Comparison of ENCODE assay signal across 21 cellular contexts in genomic region chr15:60993008-60993407, GRCh38.
A peak's percentile ranks its signal among the peaks of the same experiment; 100 is the strongest.
DNase-seq lines count a peak whose midpoint lies in the region; ATAC-seq and TF ChIP-seq lines count a peak whose summit lies in the region.
"Had no signal": no experiment of that assay in that cellular context is flagged by ENCODE, and none has a peak within 500 bp of the region (broad histone marks: within the 10 kb centered on the region; RNA-seq: fewer than 3 reads in every experiment).

No MANE protein-coding gene starts in this region.

- H3K4ac ChIP-seq in mesendoderm (ENCODE audit: low read depth, low read length), result no peak overlapping the region

- H3K4me1 ChIP-seq in mesendoderm (ENCODE audit: control insufficient read depth, low read depth, low read length), result no peaks in the 10 kb centered on the region

- no peak for ATAC-seq in GM21360 (IDR thresholded peaks at IDR 0.05; ENCODE audit: unreplicated experiment)
- ATAC-seq: body of pancreas; stimulated activated naive B cell treated with anti-CD40 and anti-IgM and Interleukin-4, amounts not matched to agents 10 μg/mL and 1 μg/mL and 100 μg/mL, for 72 hours had no signal

- no peak overlapping the region for H3K56ac ChIP-seq in mesendoderm (ENCODE audit: low read length)

- H4K5ac ChIP-seq in mesendoderm (ENCODE audit: low read length), result no peak overlapping the region

- H4K8ac ChIP-seq in mesendoderm (ENCODE audit: low read depth, low read length), result no peak overlapping the region

- no peak overlapping the region for H2BK120ac ChIP-seq in mesendoderm (ENCODE audit: low read depth, low read length)

- TF ChIP-seq CTCF in choroid plexus epithelial cell (conservative IDR thresholded peaks at IDR 0.05; ENCODE audit: low read depth, low read length), result no peak

- H2BK5ac ChIP-seq in mesendoderm (ENCODE audit: low read length), result no peak overlapping the region

- H3K9ac ChIP-seq in mesendoderm (ENCODE audit: low read length), result no peak overlapping the region
- H3K9ac ChIP-seq: BLaER1 had no signal

- H3K79me2 ChIP-seq in mesendoderm (ENCODE audit: control insufficient read depth, insufficient read depth, low read length), result no peaks in the 10 kb centered on the region

- DNase-seq in EH (ENCODE audit: low read depth) (peak; percentile 84), NCI-H226 (peak; percentile 26), choroid plexus epithelial cell (ENCODE audit: low read depth) (peak; percentile 87), mesendoderm (peak; percentile 54), C1 segment of cervical spinal cord (lab: John Stamatoyannopoulos, UW) (no peak), ureter (ENCODE audit: low spot score) (no peak)
- DNase-seq in stimulated activated CD4-positive, alpha-beta T cell treated with anti-CD3 and anti-CD28 coated beads, Interleukin-2, amount 100 ng/mL, for 24 hours, result no peak
- DNase-seq: activated naive CD4-positive, alpha-beta T cell treated with anti-CD3 and anti-CD28 coated beads for 36 hours; body of pancreas; glutamatergic neuron; GOT3; Kasumi-1; left ventricle myocardium inferior; NCI-H1105 treated with DMSO at 0.1 percent for 48 hours; NCI-H2107; NCI-H510A treated with DMSO at 0.1 percent for 48 hours; stimulated activated naive B cell treated with anti-CD40 and anti-IgM and Interleukin-4, amounts not matched to agents 10 μg/mL and 1 μg/mL and 100 μg/mL, for 72 hours; thyroid gland had no signal

- H2BK15ac ChIP-seq in mesendoderm (replicated peaks; ENCODE audit: low read depth), result no peak overlapping the region

- H3K27ac ChIP-seq in mesendoderm (ENCODE audit: low read depth, low read length), result no peak overlapping the region
- H3K27ac ChIP-seq: BLaER1, body of pancreas, left ventricle myocardium inferior, right atrium auricular region, thyroid gland had no signal

- H3K27me3 ChIP-seq in mesendoderm (ENCODE audit: insufficient read depth, low read length, poor library complexity), result no peaks in the 10 kb centered on the region
- H3K27me3 ChIP-seq: BLaER1, body of pancreas, right atrium auricular region, thyroid gland had no signal

- no peak overlapping the region for H2AK5ac ChIP-seq in mesendoderm (ENCODE audit: low read length)

- no peak overlapping the region for H3K4me2 ChIP-seq in mesendoderm (ENCODE audit: low read length)
- H3K4me2 ChIP-seq: BLaER1 had no signal

- H3K79me1 ChIP-seq in mesendoderm (ENCODE audit: low read length), result no peaks in the 10 kb centered on the region

- H3K4me3 ChIP-seq in choroid plexus epithelial cell (ENCODE audit: low read depth, low read length), result no peak overlapping the region
- no peak overlapping the region for H3K4me3 ChIP-seq in mesendoderm (ENCODE audit: low read length)
- H3K4me3 ChIP-seq: BLaER1, body of pancreas, left ventricle myocardium inferior, right atrium auricular region, thyroid gland had no signal

- no peak overlapping the region for H3K18ac ChIP-seq in mesendoderm (ENCODE audit: low read length)

- no CpG with 5 or more reads among the region's 3 CpGs for WGBS in mesendoderm (ENCODE audit: extremely low coverage, insufficient coverage, low lambda C conversion rate)

- no peaks in the 10 kb centered on the region for H3K36me3 ChIP-seq in mesendoderm (ENCODE audit: control insufficient read depth, insufficient read depth, low read length)
- H3K36me3 ChIP-seq: BLaER1, left ventricle myocardium inferior, right atrium auricular region, thyroid gland had no signal

- H3K23ac ChIP-seq in mesendoderm (ENCODE audit: low read length), result no peak overlapping the region

Comparison
In these comparisons a context has a peak if more than half of its experiments do, and no peak if none do; other contexts are left out.
1. DNase-seq: peak in EH (single experiment), NCI-H226 (single experiment), choroid plexus epithelial cell (single experiment) and mesendoderm (single experiment); none in stimulated activated CD4-positive, alpha-beta T cell treated with anti-CD3 and anti-CD28 coated beads, Interleukin-2, amount 100 ng/mL, for 24 hours (0 of 2), C1 segment of cervical spinal cord (0 of 14) and ureter (single experiment).